In the genomic region with DNA sequence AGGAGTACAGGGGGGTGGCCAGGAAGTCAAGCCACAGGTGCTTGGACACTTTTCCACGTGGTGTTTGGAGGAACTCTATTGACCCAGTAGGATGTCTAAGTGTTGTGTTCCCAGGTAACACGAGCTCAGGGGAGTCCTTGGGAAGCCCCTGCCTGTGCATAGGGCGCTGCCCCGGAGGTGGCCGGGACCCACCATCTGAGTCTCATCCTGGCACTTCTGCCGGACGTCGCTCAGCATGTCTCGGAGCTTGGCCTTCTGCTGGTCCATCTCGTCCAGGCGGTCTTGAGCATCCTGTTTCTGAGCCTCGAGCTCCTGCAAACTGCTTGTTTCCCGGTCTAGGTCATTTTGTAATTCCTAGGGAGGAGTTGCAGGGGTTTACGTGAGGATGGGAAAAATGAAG, we compare ENCODE assay signal across 23 cellular contexts.
DNase-seq lines count a peak whose midpoint lies in the region; ATAC-seq and TF ChIP-seq lines count a peak whose summit lies in the region.
"Had no signal": no experiment of that assay in that cellular context is flagged by ENCODE, and none has a peak within 500 bp of the region (broad histone marks: within the 10 kb centered on the region; RNA-seq: fewer than 3 reads in every experiment).

No MANE protein-coding gene starts in this region.

- peaks cover 38% of the 10 kb centered on the region for H3K4me1 Mint-ChIP-seq in stimulated activated memory B cell treated with anti-CD40 and anti-IgM and Interleukin-4, amounts not matched to agents 10 μg/mL and 1 μg/mL and 100 μg/mL, for 72 hours

- no peak for TF ChIP-seq EP300 in suprapubic skin (IDR thresholded peaks at IDR 0.05)

- H3K36me3 ChIP-seq in right atrium auricular region: peaks cover 69% of the 10 kb centered on the region
- peaks cover 0 to 93% (median 35%) of the 10 kb centered on the region in 9 donors for H3K36me3 ChIP-seq in heart right ventricle
- H3K36me3 ChIP-seq in lower lobe of right lung: peaks cover 75% of the 10 kb centered on the region
- H3K36me3 ChIP-seq in suprapubic skin: peaks cover 82% of the 10 kb centered on the region

- no peaks in the 10 kb centered on the region for H3K9me3 ChIP-seq in right atrium auricular region
- peaks cover 0 to 4% (median 0%) of the 10 kb centered on the region in 11 donors for H3K9me3 ChIP-seq in heart right ventricle
- H3K9me3 ChIP-seq in lower lobe of right lung: no peaks in the 10 kb centered on the region
- no peaks in the 10 kb centered on the region for H3K9me3 ChIP-seq in suprapubic skin

- TF ChIP-seq POLR2A in suprapubic skin (IDR thresholded peaks at IDR 0.05): no peak

- H3K27me3 Mint-ChIP-seq in stimulated activated memory B cell treated with anti-CD40 and anti-IgM and Interleukin-4, amounts not matched to agents 10 μg/mL and 1 μg/mL and 100 μg/mL, for 72 hours: no peaks in the 10 kb centered on the region
- H3K27me3 Mint-ChIP-seq: CD4-positive, alpha-beta T cell; IgD-negative memory B cell had no signal

- ATAC-seq in heart right ventricle (no peak), lower lobe of right lung (no peak), HG03175 (IDR thresholded peaks at IDR 0.05; ENCODE audit: unreplicated experiment) (no peak)
- no peak for ATAC-seq in stimulated activated memory B cell treated with anti-CD40 and anti-IgM and Interleukin-4, amounts not matched to agents 10 μg/mL and 1 μg/mL and 100 μg/mL, for 72 hours

- H3K4me3 ChIP-seq in right atrium auricular region (no peak overlapping the region), heart right ventricle (no peak overlapping the region), lower lobe of right lung (no peak overlapping the region), suprapubic skin (no peak overlapping the region), foreskin fibroblast (ENCODE audit: low read depth in 1 of 2, low read length in 2 of 2) (no peak overlapping the region)
- H3K4me3 ChIP-seq: GM23248 had no signal

- DNase-seq in right atrium auricular region (ENCODE audit: low spot score) (no peak), heart right ventricle (no peak), lower lobe of right lung (no peak), suprapubic skin (ENCODE audit: low spot score in 2 of 2) (no peak), HUDEP-2 (lab: John Stamatoyannopoulos, UW; ENCODE audit: unreplicated experiment in 76 of 76) (no peak), foreskin fibroblast (no peak)
- DNase-seq: 8988T; CD4-positive, alpha-beta T cell; GM23248; H7; MM.1S; NCI-H1417; NCI-H1694 treated with DMSO at 0.1 percent for 48 hours; NCI-H2081; NCI-H226; NCI-H510A; NCI-H69; RPMI8226; SHP77 had no signal

- H3K27ac Mint-ChIP-seq in stimulated activated memory B cell treated with anti-CD40 and anti-IgM and Interleukin-4, amounts not matched to agents 10 μg/mL and 1 μg/mL and 100 μg/mL, for 72 hours: no peak overlapping the region
- H3K27ac Mint-ChIP-seq: CD4-positive, alpha-beta T cell had no signal

- no peaks in the 10 kb centered on the region for H3K9me3 Mint-ChIP-seq in stimulated activated memory B cell treated with anti-CD40 and anti-IgM and Interleukin-4, amounts not matched to agents 10 μg/mL and 1 μg/mL and 100 μg/mL, for 72 hours
- H3K9me3 Mint-ChIP-seq: CD4-positive, alpha-beta T cell; IgD-negative memory B cell had no signal

- H3K4me3 Mint-ChIP-seq in stimulated activated memory B cell treated with anti-CD40 and anti-IgM and Interleukin-4, amounts not matched to agents 10 μg/mL and 1 μg/mL and 100 μg/mL, for 72 hours: no peak overlapping the region
- H3K4me3 Mint-ChIP-seq: CD4-positive, alpha-beta T cell had no signal

- TF ChIP-seq CTCF in right atrium auricular region (IDR thresholded peaks at IDR 0.05) (no peak), heart right ventricle (IDR thresholded peaks at IDR 0.05) (no peak), lower lobe of right lung (IDR thresholded peaks at IDR 0.05) (no peak), suprapubic skin (IDR thresholded peaks at IDR 0.05) (no peak), foreskin fibroblast (IDR thresholded peaks at IDR 0.05; ENCODE audit: low read depth, low read length) (no peak)

- 88 to 92% methylated on average over 14 of the region's 14 CpGs for WGBS in heart right ventricle, 2 donors
- WGBS in suprapubic skin: 92% methylated on average over 6 of the region's 14 CpGs

- peak overlapping the region; percentile 60 to 63 for H3K27ac ChIP-seq in right atrium auricular region
- peak overlapping the region in 3 of 10 donors; percentile 17 to 26 (median 19) for H3K27ac ChIP-seq in heart right ventricle
- peak overlapping the region; percentile 11 for H3K27ac ChIP-seq in lower lobe of right lung
- peak overlapping the region; percentile 52 for H3K27ac ChIP-seq in suprapubic skin
- H3K27ac ChIP-seq: GM23248, KMS-11 had no signal

- intact Hi-C loops in heart right ventricle (cut with DNase I): no loop called here
- intact Hi-C loops in lower lobe of right lung (cut with DNase I): no loop called here

- H3K27me3 ChIP-seq in right atrium auricular region: no peaks in the 10 kb centered on the region
- H3K27me3 ChIP-seq in heart right ventricle: no peaks in the 10 kb centered on the region
- no peaks in the 10 kb centered on the region for H3K27me3 ChIP-seq in lower lobe of right lung (ENCODE audit: low read depth)
- no peaks in the 10 kb centered on the region for H3K27me3 ChIP-seq in suprapubic skin

- peaks cover 0 to 5% of the 10 kb centered on the region in 2 donors for H3K4me1 ChIP-seq in right atrium auricular region
- H3K4me1 ChIP-seq in heart right ventricle: peaks cover 0 to 25% (median 5%) of the 10 kb centered on the region in 9 donors
- peaks cover 4% of the 10 kb centered on the region for H3K4me1 ChIP-seq in lower lobe of right lung
- H3K4me1 ChIP-seq in suprapubic skin: peaks cover 4% of the 10 kb centered on the region

- peaks cover 78% of the 10 kb centered on the region for H3K36me3 Mint-ChIP-seq in stimulated activated memory B cell treated with anti-CD40 and anti-IgM and Interleukin-4, amounts not matched to agents 10 μg/mL and 1 μg/mL and 100 μg/mL, for 72 hours
